ENCODE assay signal across 9 cellular contexts in genomic region chr1:109844609-109845008, GRCh38.
"Had no signal": no experiment of that assay in that cellular context is flagged by ENCODE, and none has a peak within 500 bp of the region (broad histone marks: within the 10 kb centered on the region; RNA-seq: fewer than 3 reads in every experiment).

No MANE protein-coding gene starts in this region.

- H3K4me3 ChIP-seq: GM23248, HAP-1 had no signal

- DNase-seq: GM23248, GOT3, H7, HFFc6, IMR-90, KBM-7 had no signal

- FAIRE-seq: HTR-8/SVneo had no signal

- H3K27ac ChIP-seq: GM23248 had no signal

- H3K4me1 ChIP-seq: HAP-1 had no signal

- H3K9ac ChIP-seq: GM23248 had no signal

- H3K36me3 ChIP-seq: HAP-1 had no signal

- ATAC-seq: HCT116 had no signal

- H3K27ac Mint-ChIP-seq: HFFc6 had no signal

- H3K4me3 Mint-ChIP-seq: HFFc6 had no signal

- H3K9me3 Mint-ChIP-seq: HFFc6 had no signal

- H3K9me3 ChIP-seq: HAP-1 had no signal

- H2AFZ ChIP-seq: GM23248 had no signal
